ENCODE assay signal across 11 cellular contexts in genomic region chr3:124174463-124174862, GRCh38.
DNase-seq lines count a peak whose midpoint lies in the region; TF ChIP-seq lines count a peak whose summit lies in the region.
"Had no signal": no experiment of that assay in that cellular context is flagged by ENCODE, and none has a peak within 500 bp of the region (broad histone marks: within the 10 kb centered on the region; RNA-seq: fewer than 3 reads in every experiment).

No MANE protein-coding gene starts in this region.

- 90 to 100% methylated on average over 1 to 2 of the region's 2 CpGs for WGBS in endodermal cell (ENCODE audit: insufficient coverage in 1 of 2, insufficient read length in 1 of 2), 2 experiments

- H3K79me2 ChIP-seq in osteoblast (ENCODE audit: insufficient read depth, low read length) = no peaks in the 10 kb centered on the region

- no peak overlapping the region for H3K4me2 ChIP-seq in osteoblast (ENCODE audit: insufficient read depth, low read length)

- H3K27ac Mint-ChIP-seq in endodermal cell = no peak overlapping the region
- H3K27ac Mint-ChIP-seq: activated naive CD8-positive, alpha-beta T cell treated with anti-CD3 and anti-CD28 coated beads, Interleukin-2, amount 10 ng/mL, durations not matched to agents 7 days and 5 days had no signal

- TF ChIP-seq CTCF in A673 (conservative IDR thresholded peaks at IDR 0.05; ENCODE audit: low read depth, low read length) = no peak
- TF ChIP-seq CTCF in choroid plexus epithelial cell (conservative IDR thresholded peaks at IDR 0.05; ENCODE audit: low read depth, low read length) = no peak
- TF ChIP-seq CTCF in osteoblast (IDR thresholded peaks at IDR 0.05; ENCODE audit: extremely low read depth, low read depth, low read length) = no peak
- no peak for TF ChIP-seq CTCF in endodermal cell (conservative IDR thresholded peaks at IDR 0.05)

- H3K9me3 Mint-ChIP-seq in endodermal cell = no peaks in the 10 kb centered on the region
- H3K9me3 Mint-ChIP-seq: activated naive CD8-positive, alpha-beta T cell treated with anti-CD3 and anti-CD28 coated beads, Interleukin-2, amount 10 ng/mL, durations not matched to agents 7 days and 5 days had no signal

- CTCF ChIA-PET in A673 (lab: Charles Lee) = no interaction called here

- peak; percentile 22 for DNase-seq in A673 (ENCODE audit: low spot score)
- peak; percentile 17 for DNase-seq in HT1080 (ENCODE audit: low read depth)
- peak; percentile 95 for DNase-seq in NCI-H345 (lab: John Stamatoyannopoulos, UW)
- DNase-seq in choroid plexus epithelial cell (ENCODE audit: low read depth) = peak; percentile 1
- DNase-seq in SW 1271 (lab: John Stamatoyannopoulos, UW) = no peak
- DNase-seq in osteoblast (ENCODE audit: insufficient read length, low spot score, missing footprints) = no peak
- no peak for DNase-seq in NK-92 (lab: John Stamatoyannopoulos, UW; ENCODE audit: unreplicated experiment)
- no peak for DNase-seq in endodermal cell
- DNase-seq: activated CD8-positive, alpha-beta memory T cell treated with anti-CD3 and anti-CD28 coated beads for 24 hours; activated naive CD8-positive, alpha-beta T cell treated with anti-CD3 and anti-CD28 coated beads, Interleukin-2, amount 10 ng/mL, durations not matched to agents 7 days and 5 days; effector CD4-positive, alpha-beta T cell had no signal

- intact Hi-C loops in A673 (cut with micrococcal nuclease; ENCODE audit: unreplicated experiment) = no loop called here

- H2AFZ ChIP-seq in osteoblast (ENCODE audit: low read length) = no peak overlapping the region

- no peaks in the 10 kb centered on the region for H3K36me3 ChIP-seq in A673 (ENCODE audit: insufficient read depth, low read length, poor library complexity, severe bottlenecking)
- H3K36me3 ChIP-seq in osteoblast (ENCODE audit: insufficient read depth, low read length) = no peaks in the 10 kb centered on the region
- no peaks in the 10 kb centered on the region for H3K36me3 ChIP-seq in endodermal cell (ENCODE audit: control insufficient read depth, insufficient read depth, low read length)

- H3K27me3 ChIP-seq in A673 (replicated peaks; ENCODE audit: insufficient read depth, low read depth, low read length, poor library complexity) (no peaks in the 10 kb centered on the region), osteoblast (ENCODE audit: insufficient read depth, low read length) (peaks cover 25% of the 10 kb centered on the region), endodermal cell (ENCODE audit: control insufficient read depth, insufficient read depth, low read length, poor library complexity, severe bottlenecking) (no peaks in the 10 kb centered on the region)

- no peaks in the 10 kb centered on the region for H3K9me3 ChIP-seq in A673 (ENCODE audit: low read depth, low read length, poor library complexity, severe bottlenecking)
- no peaks in the 10 kb centered on the region for H3K9me3 ChIP-seq in osteoblast (ENCODE audit: low read depth, low read length)
- H3K9me3 ChIP-seq in endodermal cell (ENCODE audit: control insufficient read depth, low read length) = no peaks in the 10 kb centered on the region

- H3K4me1 Mint-ChIP-seq in endodermal cell = peaks cover 45% of the 10 kb centered on the region

- H3K27ac ChIP-seq in A673 (ENCODE audit: low read depth, low read length, poor library complexity, severe bottlenecking) = no peak overlapping the region
- H3K27ac ChIP-seq in osteoblast (ENCODE audit: low read depth, low read length) = no peak overlapping the region
- H3K27ac ChIP-seq in endodermal cell (ENCODE audit: low read depth, low read length) = no peak overlapping the region

- POLR2A ChIA-PET in A673 (lab: Charles Lee; ENCODE audit: low non-redundant PET) = no interaction called here

- no TSS peak for BruUV-seq in A673 (replicated peaks; lab: Mats Ljungman, UMichigan)

- H3K4me3 ChIP-seq in A673 (ENCODE audit: low read depth, low read length, poor library complexity, severe bottlenecking) (no peak overlapping the region), choroid plexus epithelial cell (ENCODE audit: low read depth, low read length) (no peak overlapping the region), osteoblast (ENCODE audit: insufficient read depth, low read length) (no peak overlapping the region), endodermal cell (ENCODE audit: low read length) (no peak overlapping the region)

- H3K9ac ChIP-seq in endodermal cell (ENCODE audit: extremely low read depth, low read length, poor library complexity, severe bottlenecking) = no peak overlapping the region

- H3K27me3 Mint-ChIP-seq in endodermal cell (ENCODE audit: insufficient read depth) = no peaks in the 10 kb centered on the region

- H3K4me3 Mint-ChIP-seq in endodermal cell = no peak overlapping the region
- H3K4me3 Mint-ChIP-seq: activated naive CD8-positive, alpha-beta T cell treated with anti-CD3 and anti-CD28 coated beads, Interleukin-2, amount 10 ng/mL, durations not matched to agents 7 days and 5 days had no signal

- no peaks in the 10 kb centered on the region for H3K36me3 Mint-ChIP-seq in endodermal cell (ENCODE audit: low read depth)
- H3K36me3 Mint-ChIP-seq: activated naive CD8-positive, alpha-beta T cell treated with anti-CD3 and anti-CD28 coated beads, Interleukin-2, amount 10 ng/mL, durations not matched to agents 7 days and 5 days had no signal

- no peaks in the 10 kb centered on the region for H4K20me1 ChIP-seq in osteoblast (ENCODE audit: insufficient read depth, low read length)

- H3K4me1 ChIP-seq in A673 (ENCODE audit: insufficient read depth, low read length, poor library complexity, severe bottlenecking) = no peaks in the 10 kb centered on the region
- H3K4me1 ChIP-seq in osteoblast (ENCODE audit: insufficient read depth, low read length) = no peaks in the 10 kb centered on the region
- peaks cover 10% of the 10 kb centered on the region for H3K4me1 ChIP-seq in endodermal cell (ENCODE audit: control insufficient read depth, insufficient read depth, low read length)

Comparison
In these comparisons a context has a peak if more than half of its experiments do, and no peak if none do; other contexts are left out.
1. DNase-seq: peak in A673 (single experiment), HT1080 (single experiment), NCI-H345 (single experiment) and choroid plexus epithelial cell (single experiment); none in SW 1271 (0 of 2), osteoblast (single experiment), NK-92 (single experiment) and endodermal cell (single experiment).